ENCODE assay signal across 15 cellular contexts in the genomic region with DNA sequence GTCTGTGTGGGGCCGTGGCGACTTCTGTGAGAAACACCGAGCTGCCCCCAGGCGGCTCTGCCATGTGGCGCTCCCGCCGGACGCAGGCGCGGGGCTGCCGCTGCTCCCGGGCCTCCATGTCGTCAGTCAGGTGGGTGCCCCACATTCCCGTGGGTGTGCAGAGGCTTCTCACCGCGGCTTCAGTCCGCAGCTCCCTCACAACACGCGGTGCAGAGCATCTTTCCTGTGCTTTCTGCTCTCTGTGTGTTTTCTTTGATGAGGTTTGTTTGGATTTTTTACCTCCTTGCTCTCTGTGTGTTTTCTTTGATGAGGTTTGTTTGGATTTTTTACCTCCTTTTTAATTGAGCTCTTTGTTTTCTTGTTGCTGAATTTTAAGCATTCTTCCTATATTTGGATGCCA. TPM values are rescaled to one million over a fixed set of nuclear protein-coding genes. Genes with fewer than 3 reads are reported as not detected.
DNase-seq lines count a peak whose midpoint lies in the region; ATAC-seq and TF ChIP-seq lines count a peak whose summit lies in the region.
"Had no signal": no experiment of that assay in that cellular context is flagged by ENCODE, and none has a peak within 500 bp of the region (broad histone marks: within the 10 kb centered on the region; RNA-seq: fewer than 3 reads in every experiment).

No MANE protein-coding gene starts in this region.

- no peak overlapping the region for H3K9ac ChIP-seq in adipocyte (ENCODE audit: low read length)

- ATAC-seq in HG03135 (IDR thresholded peaks at IDR 0.05; ENCODE audit: unreplicated experiment): no peak

- H3K27me3 ChIP-seq in BE2C: no peaks in the 10 kb centered on the region
- peaks cover 66% of the 10 kb centered on the region for H3K27me3 ChIP-seq in adipocyte (replicated peaks; ENCODE audit: control insufficient read depth, insufficient read depth, low read length)

- H3K4me3 ChIP-seq in BE2C (ENCODE audit: low read depth, low read length) (no peak overlapping the region), adipocyte (ENCODE audit: low read length) (no peak overlapping the region)
- H3K4me3 ChIP-seq: skin epidermis had no signal

- DNase-seq in BE2C: peak; percentile 14
- DNase-seq in activated CD4-positive, alpha-beta T cell treated with anti-CD3 and anti-CD28 coated beads, Interleukin-2, amount 50 U/mL, for 1 hour: peak; percentile 11
- DNase-seq in adipocyte (ENCODE audit: low read depth): peak; percentile 4
- peak in 3 of 4 experiments; percentile 7 to 13 (median 10) for DNase-seq in stimulated activated CD4-positive, alpha-beta T cell treated with anti-CD3 and anti-CD28 coated beads, Interleukin-1b, Interleukin-23, amount 100 ng/mL, for 24 hours (ENCODE audit: low read depth in 4 of 4, low spot score in 1 of 4)
- DNase-seq in CD1c-positive myeloid dendritic cell (ENCODE audit: extremely low spot score): no peak
- no peak for DNase-seq in NCI-H510A treated with DMSO at 0.1 percent for 48 hours (lab: John Stamatoyannopoulos, UW)
- no peak for DNase-seq in NCI-H2227 (lab: John Stamatoyannopoulos, UW; ENCODE audit: unreplicated experiment)
- DNase-seq: activated gamma-delta T cell, foreskin fibroblast, KBM-7, naive B cell, NCI-H2081 had no signal

- no peaks in the 10 kb centered on the region for H3K36me3 ChIP-seq in BE2C
- H3K36me3 ChIP-seq in adipocyte (ENCODE audit: control insufficient read depth, insufficient read depth, low read length, severe bottlenecking): no peaks in the 10 kb centered on the region

- H3K4me1 ChIP-seq in BE2C (no peaks in the 10 kb centered on the region), adipocyte (ENCODE audit: control insufficient read depth, insufficient read depth, low read length) (no peaks in the 10 kb centered on the region)

- no peaks in the 10 kb centered on the region for H3K9me3 ChIP-seq in BE2C
- H3K9me3 ChIP-seq in adipocyte (ENCODE audit: control insufficient read depth, low read length): peaks cover 8% of the 10 kb centered on the region

- no peak for TF ChIP-seq CTCF in BE2C (IDR thresholded peaks at IDR 0.05; ENCODE audit: low read depth, low read length)

RNA-seq across cellular contexts. Expression of a gene that starts 13.0 kb away (rescaled TPM):
- polyA plus RNA-seq in BE2C (2012; ENCODE audit: insufficient read depth, insufficient read length, low read depth): not detected
- polyA plus RNA-seq: keratinocyte had no signal

RNA-seq across cellular contexts. Expression of a gene that starts 22.0 kb away (rescaled TPM):
- not detected for polyA plus RNA-seq in BE2C (2012; ENCODE audit: insufficient read depth, insufficient read length, low read depth)
- polyA plus RNA-seq: keratinocyte had no signal

Comparison
In these comparisons a context has a peak if more than half of its experiments do, and no peak if none do; other contexts are left out.
1. DNase-seq: peak in BE2C (single experiment), activated CD4-positive, alpha-beta T cell treated with anti-CD3 and anti-CD28 coated beads, Interleukin-2, amount 50 U/mL, for 1 hour (single experiment), adipocyte (single experiment) and stimulated activated CD4-positive, alpha-beta T cell treated with anti-CD3 and anti-CD28 coated beads, Interleukin-1b, Interleukin-23, amount 100 ng/mL, for 24 hours (3 of 4); none in CD1c-positive myeloid dendritic cell (single experiment), NCI-H510A treated with DMSO at 0.1 percent for 48 hours (single experiment) and NCI-H2227 (single experiment).